ENCODE assay signal across 25 cellular contexts in the genomic region with DNA sequence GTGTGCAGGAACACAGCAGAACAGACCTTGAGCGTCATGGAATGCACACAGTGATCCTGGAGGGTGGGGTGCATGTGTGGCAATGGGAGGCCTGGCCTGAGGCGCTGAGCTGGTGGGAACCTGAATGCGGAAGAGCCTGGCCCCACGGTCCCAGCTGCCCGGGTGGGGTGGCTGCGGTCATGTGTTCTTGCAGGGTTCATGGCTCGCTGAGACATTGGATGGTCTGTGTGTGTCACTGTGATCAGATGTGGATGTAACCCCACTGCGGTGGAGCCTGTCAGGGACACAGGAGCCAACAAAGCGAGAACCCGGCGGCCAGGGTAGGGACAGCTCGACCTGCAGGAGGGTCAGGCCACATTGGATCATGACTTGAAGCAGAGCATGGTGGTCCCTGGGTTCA. TPM values are rescaled to one million over a fixed set of nuclear protein-coding genes. Genes with fewer than 3 reads are reported as not detected.
"Had no signal": no experiment of that assay in that cellular context is flagged by ENCODE, and none has a peak within 500 bp of the region (broad histone marks: within the 10 kb centered on the region; RNA-seq: fewer than 3 reads in every experiment).

No MANE protein-coding gene starts in this region.

- H3K9ac ChIP-seq: neural progenitor cell had no signal

- H3K9me3 Mint-ChIP-seq: mesothelial cell of epicardium; naive B cell; natural killer cell treated with Interleukin-12 subunit alpha and Interleukin-12 subunit beta and Interleukin-15 and Interleukin-18, amount 100 ng/mL, for 72 hours; neural progenitor cell; stimulated activated memory B cell treated with anti-CD40 and anti-IgM and Interleukin-4, amounts not matched to agents 10 μg/mL and 1 μg/mL and 100 μg/mL, for 72 hours had no signal

- H3K27ac Mint-ChIP-seq: mesothelial cell of epicardium; natural killer cell treated with Interleukin-12 subunit alpha and Interleukin-12 subunit beta and Interleukin-15 and Interleukin-18, amount 100 ng/mL, for 72 hours; neural progenitor cell; stimulated activated memory B cell treated with anti-CD40 and anti-IgM and Interleukin-4, amounts not matched to agents 10 μg/mL and 1 μg/mL and 100 μg/mL, for 72 hours had no signal

- H3K4me1 ChIP-seq: left lung, neural progenitor cell, psoas muscle, testis, upper lobe of left lung had no signal

- H3K36me3 Mint-ChIP-seq: natural killer cell treated with Interleukin-12 subunit alpha and Interleukin-12 subunit beta and Interleukin-15 and Interleukin-18, amount 100 ng/mL, for 72 hours had no signal

- ATAC-seq: left cardiac atrium; left lung; mucosa of descending colon; natural killer cell treated with Interleukin-12 subunit alpha and Interleukin-12 subunit beta and Interleukin-15 and Interleukin-18, amount 100 ng/mL, for 72 hours; psoas muscle; sciatic nerve; stimulated activated memory B cell treated with anti-CD40 and anti-IgM and Interleukin-4, amounts not matched to agents 10 μg/mL and 1 μg/mL and 100 μg/mL, for 72 hours; stimulated activated naive CD8-positive, alpha-beta T cell treated with anti-CD3 and anti-CD28 coated beads, Interleukin-15, Interleukin-2, amounts not matched to agents 100 U/mL and 50 U/mL, for 24 hours had no signal

- FAIRE-seq: urothelium cell line had no signal

- H3K36me3 ChIP-seq: neural progenitor cell had no signal

- H3K9me3 ChIP-seq: esophagus squamous epithelium, left lung, mucosa of descending colon, psoas muscle, testis, tibial artery, upper lobe of left lung had no signal

- H3K4me3 Mint-ChIP-seq: mesothelial cell of epicardium; natural killer cell treated with Interleukin-12 subunit alpha and Interleukin-12 subunit beta and Interleukin-15 and Interleukin-18, amount 100 ng/mL, for 72 hours; neural progenitor cell; stimulated activated memory B cell treated with anti-CD40 and anti-IgM and Interleukin-4, amounts not matched to agents 10 μg/mL and 1 μg/mL and 100 μg/mL, for 72 hours had no signal

- H3K27me3 Mint-ChIP-seq: naive B cell; natural killer cell treated with Interleukin-12 subunit alpha and Interleukin-12 subunit beta and Interleukin-15 and Interleukin-18, amount 100 ng/mL, for 72 hours; stimulated activated memory B cell treated with anti-CD40 and anti-IgM and Interleukin-4, amounts not matched to agents 10 μg/mL and 1 μg/mL and 100 μg/mL, for 72 hours had no signal

- H3K4me3 ChIP-seq: coronary artery, esophagus squamous epithelium, left lung, mucosa of descending colon, neural progenitor cell, psoas muscle, testis, tibial artery, upper lobe of left lung had no signal

- H2AFZ ChIP-seq: neural progenitor cell had no signal

- DNase-seq: dermis blood vessel endothelial cell; effector memory CD4-positive, alpha-beta T cell; erythroblast; esophagus squamous epithelium; foreskin melanocyte; left cardiac atrium; mesenchymal stem cell; mucosa of descending colon; naive B cell; psoas muscle; stimulated activated CD4-positive, alpha-beta T cell treated with anti-CD3 and anti-CD28 coated beads, Interleukin-4, amount 100 ng/mL, for 4 hours; stimulated activated naive CD8-positive, alpha-beta T cell treated with anti-CD3 and anti-CD28 coated beads, Interleukin-15, Interleukin-2, amounts not matched to agents 100 U/mL and 50 U/mL, for 24 hours; substantia nigra; testis; tibial artery had no signal

- H3K27ac ChIP-seq: coronary artery, esophagus squamous epithelium, left lung, neural progenitor cell, psoas muscle, testis, tibial artery, upper lobe of left lung had no signal

- H3K4me2 ChIP-seq: neural progenitor cell had no signal

- H3K4me1 Mint-ChIP-seq: mesothelial cell of epicardium, neural progenitor cell had no signal

- H3K27me3 ChIP-seq: esophagus squamous epithelium, left lung, neural progenitor cell, testis, tibial artery, upper lobe of left lung had no signal

RNA-seq across cellular contexts. Expression of gene CRIP1, which starts 43.9 kb away (rescaled TPM):
- total RNA-seq: lung microvascular endothelial cell had no signal
